8 cellular contexts compared by ENCODE assay signal in the genomic region with DNA sequence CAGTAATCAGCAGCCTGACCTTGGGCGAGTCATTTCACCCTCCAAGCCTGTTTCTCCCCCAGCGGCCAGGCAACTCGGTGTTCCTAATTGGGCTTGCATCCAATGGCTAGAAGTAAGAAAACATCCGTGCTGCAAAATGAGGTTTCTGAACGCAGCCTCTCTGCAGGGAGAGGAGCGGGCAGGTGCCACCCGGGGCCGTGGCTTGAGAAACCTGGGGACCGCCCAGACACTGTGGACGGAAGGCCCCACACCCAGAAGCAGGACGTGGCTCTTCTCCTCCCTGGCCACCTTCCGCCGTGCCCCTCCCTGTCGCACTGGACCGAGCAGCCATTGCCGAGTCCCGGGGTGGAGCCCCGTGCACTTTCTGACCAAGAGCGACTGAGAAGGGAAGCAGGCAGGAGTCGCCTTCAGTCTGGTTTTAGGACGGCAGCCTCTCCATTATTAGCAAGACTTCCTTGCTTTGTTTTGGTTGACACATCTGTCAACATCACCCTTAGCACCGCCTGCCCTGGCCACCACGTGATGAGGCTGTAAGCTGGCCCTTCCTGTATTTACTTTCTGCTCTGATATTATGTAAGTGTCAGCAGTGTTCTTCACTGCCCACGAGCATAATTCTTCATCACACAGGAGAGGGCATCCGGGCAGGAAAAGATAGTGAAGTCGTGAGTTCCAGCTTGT. TPM values are rescaled to one million over a fixed set of nuclear protein-coding genes. Genes with fewer than 3 reads are reported as not detected.
DNase-seq lines count a peak whose midpoint lies in the region; ATAC-seq and TF ChIP-seq lines count a peak whose summit lies in the region.

No MANE protein-coding gene starts in this region.

- POLR2A ChIA-PET in Caco-2 (lab: Charles Lee): interaction anchor here (0.6 to 0.9 kb wide), 5 partner anchors 10 to 276 kb away, joined by 3 to 5 read pairs (median 3); no protein-coding TSS in a partner anchor

- no peaks in the 10 kb centered on the region for H3K27me3 Mint-ChIP-seq in Caco-2 (ENCODE audit: insufficient read depth, unreplicated experiment)
- no peaks in the 10 kb centered on the region for H3K27me3 Mint-ChIP-seq in effector memory CD8-positive, alpha-beta T cell
- no peaks in the 10 kb centered on the region for H3K27me3 Mint-ChIP-seq in stimulated activated naive B cell treated with anti-CD40 and anti-IgM and Interleukin-4, amounts not matched to agents 10 μg/mL and 1 μg/mL and 100 μg/mL, for 72 hours

- no peaks in the 10 kb centered on the region for H3K27me3 ChIP-seq in Caco-2 (replicated peaks; ENCODE audit: control insufficient read depth, insufficient read depth, low read length)
- H3K27me3 ChIP-seq in lung (ENCODE audit: control insufficient read depth, insufficient read depth): no peaks in the 10 kb centered on the region

- H3K4me3 Mint-ChIP-seq in Caco-2 (ENCODE audit: unreplicated experiment): peak overlapping the region; percentile 100
- peak overlapping the region; percentile 99 to 100 for H3K4me3 Mint-ChIP-seq in effector memory CD8-positive, alpha-beta T cell
- H3K4me3 Mint-ChIP-seq in stimulated activated naive B cell treated with anti-CD40 and anti-IgM and Interleukin-4, amounts not matched to agents 10 μg/mL and 1 μg/mL and 100 μg/mL, for 72 hours: peak overlapping the region; percentile 99

- peaks cover 18% of the 10 kb centered on the region for H3K4me1 Mint-ChIP-seq in Caco-2 (ENCODE audit: low read depth, unreplicated experiment)
- peaks cover 27 to 43% of the 10 kb centered on the region in 2 donors for H3K4me1 Mint-ChIP-seq in effector memory CD8-positive, alpha-beta T cell (ENCODE audit: low read depth in 2 of 2)
- H3K4me1 Mint-ChIP-seq in stimulated activated naive B cell treated with anti-CD40 and anti-IgM and Interleukin-4, amounts not matched to agents 10 μg/mL and 1 μg/mL and 100 μg/mL, for 72 hours: peaks cover 33 to 71% of the 10 kb centered on the region in 2 donors

- TF ChIP-seq CTCF in Caco-2 (IDR thresholded peaks at IDR 0.05; ENCODE audit: insufficient read depth in 1 of 2, low read depth in 1 of 2, low read length in 1 of 2, severe bottlenecking in 1 of 2, unreplicated experiment in 1 of 2) (no peak), lung (IDR thresholded peaks at IDR 0.05; ENCODE audit: control extremely low read depth, extremely low read depth) (no peak)

- no TSS peak for BruUV-seq in Caco-2 (replicated peaks; lab: Mats Ljungman, UMichigan)

- H3K4me3 ChIP-seq in Caco-2 (ENCODE audit: low read depth, low read length) (peak overlapping the region; percentile 81), lung (peak overlapping the region; percentile 98)

- H3K4me1 ChIP-seq in Caco-2 (peaks cover 28% of the 10 kb centered on the region), lung (ENCODE audit: control insufficient read depth in 2 of 2, insufficient read depth in 2 of 2, low read length in 2 of 2) (peaks cover 0 to 2% of the 10 kb centered on the region in 2 donors)

- H3K36me3 ChIP-seq in Caco-2 (ENCODE audit: control insufficient read depth, insufficient read depth, low read length) (peaks cover 3% of the 10 kb centered on the region; the same call in 1 of the 2 replicates), lung (ENCODE audit: control insufficient read depth in 2 of 2, insufficient read depth in 2 of 2, low read length in 2 of 2) (peaks cover 7 to 10% of the 10 kb centered on the region in 2 donors)

- WGBS in lung, 2 donors: 0% methylated on average over 26 of the region's 26 CpGs

- H3K9me3 ChIP-seq in Caco-2: no peaks in the 10 kb centered on the region
- no peaks in the 10 kb centered on the region for H3K9me3 ChIP-seq in lung (ENCODE audit: control insufficient read depth in 2 of 2, insufficient read depth in 1 of 2, low read length in 1 of 2)

- ATAC-seq in effector memory CD8-positive, alpha-beta T cell (replicated peaks): peak; percentile 1
- ATAC-seq in lung (ENCODE audit: insufficient read depth, low FRiP score) (peak; percentile 64), HG03280 (IDR thresholded peaks at IDR 0.05; ENCODE audit: unreplicated experiment) (no peak)
- ATAC-seq in stimulated activated naive B cell treated with anti-CD40 and anti-IgM and Interleukin-4, amounts not matched to agents 10 μg/mL and 1 μg/mL and 100 μg/mL, for 72 hours (replicated peaks): no peak

- H3K27ac ChIP-seq in lung (ENCODE audit: low read depth in 1 of 2, low read length in 1 of 2): peak overlapping the region; percentile 99 to 100

- intact Hi-C loops in Caco-2 (cut with micrococcal nuclease; ENCODE audit: unreplicated experiment): loop anchor here (1.0 kb wide), 3 partner anchors 10 to 65 kb away; no protein-coding TSS in a partner anchor

- H3K36me3 Mint-ChIP-seq in Caco-2 (ENCODE audit: insufficient read depth, unreplicated experiment): peaks cover 71% of the 10 kb centered on the region
- peaks cover 67% of the 10 kb centered on the region for H3K36me3 Mint-ChIP-seq in effector memory CD8-positive, alpha-beta T cell (ENCODE audit: insufficient read depth)
- peaks cover 44 to 57% of the 10 kb centered on the region in 2 donors for H3K36me3 Mint-ChIP-seq in stimulated activated naive B cell treated with anti-CD40 and anti-IgM and Interleukin-4, amounts not matched to agents 10 μg/mL and 1 μg/mL and 100 μg/mL, for 72 hours

- CTCF ChIA-PET in Caco-2 (lab: Charles Lee): no interaction called here

- DNase-seq in Caco-2 (peak; percentile 80 to 81), H4 (ENCODE audit: low spot score) (peak; percentile 83), NCI-H226 (peak; percentile 75), lung (ENCODE audit: low spot score) (peak; percentile 86)
- DNase-seq in activated CD4-positive, alpha-beta T cell treated with anti-CD3 and anti-CD28 coated beads, Interleukin-2, amount 50 U/mL, for 1 hour: peak; percentile 20
- peak in 1 of 3 experiments; percentile 23 for DNase-seq in effector memory CD8-positive, alpha-beta T cell
- no peak for DNase-seq in stimulated activated naive B cell treated with anti-CD40 and anti-IgM and Interleukin-4, amounts not matched to agents 10 μg/mL and 1 μg/mL and 100 μg/mL, for 72 hours

- H3K27ac Mint-ChIP-seq in Caco-2 (ENCODE audit: unreplicated experiment): peak overlapping the region; percentile 99
- peak overlapping the region; percentile 99 to 100 for H3K27ac Mint-ChIP-seq in effector memory CD8-positive, alpha-beta T cell
- H3K27ac Mint-ChIP-seq in stimulated activated naive B cell treated with anti-CD40 and anti-IgM and Interleukin-4, amounts not matched to agents 10 μg/mL and 1 μg/mL and 100 μg/mL, for 72 hours: peak overlapping the region; percentile 100

- no peaks in the 10 kb centered on the region for H3K9me3 Mint-ChIP-seq in Caco-2 (ENCODE audit: unreplicated experiment)
- H3K9me3 Mint-ChIP-seq in effector memory CD8-positive, alpha-beta T cell: no peaks in the 10 kb centered on the region
- peaks cover 0 to 3% of the 10 kb centered on the region in 2 donors for H3K9me3 Mint-ChIP-seq in stimulated activated naive B cell treated with anti-CD40 and anti-IgM and Interleukin-4, amounts not matched to agents 10 μg/mL and 1 μg/mL and 100 μg/mL, for 72 hours

RNA-seq across cellular contexts. Expression of gene HERPUD1, which starts 0.8 kb away (rescaled TPM):
- total RNA-seq in Caco-2 (2022): 240 and 296 TPM in 2 replicates
- total RNA-seq in H4 (2014; rRNA removed; shearing (Covaris generic)): 70.1 and 86.3 TPM in 2 replicates
- total RNA-seq in lung: 100 to 1,000 TPM; 159 to 219 TPM
- polyA plus RNA-seq in lung: 100 to 1,000 TPM in 1 of 2 donors, 10 to 100 TPM in 1; 70.5 to 128 TPM

RNA-seq across cellular contexts. Expression of gene CETP, which starts 29.0 kb away (rescaled TPM):
- total RNA-seq in Caco-2 (2022): not detected in 2 replicates
- total RNA-seq in H4 (2014; rRNA removed; shearing (Covaris generic)): not detected in 2 replicates
- total RNA-seq in lung: 1 to 10 TPM in 1 of 2 donors, under 1 TPM in 1; 0.71 to 8.4 TPM
- polyA plus RNA-seq in lung: under 1 TPM; 0.72 to 0.94 TPM

RNA-seq across cellular contexts. Expression of gene NLRC5, which starts 56.6 kb away (rescaled TPM):
- total RNA-seq in Caco-2 (2022): 1.6 and 1.9 TPM in 2 replicates
- total RNA-seq in H4 (2014; rRNA removed; shearing (Covaris generic)): 6.6 and 8.4 TPM in 2 replicates
- total RNA-seq in lung: 10 to 100 TPM; 24.3 to 46.4 TPM
- 10 to 100 TPM; 23.9 to 37.9 TPM for polyA plus RNA-seq in lung

Comparison
In these comparisons a context has a peak if more than half of its experiments do, and no peak if none do; other contexts are left out.
1. ATAC-seq: peak in effector memory CD8-positive, alpha-beta T cell (single experiment) and lung (single experiment); none in stimulated activated naive B cell treated with anti-CD40 and anti-IgM and Interleukin-4, amounts not matched to agents 10 μg/mL and 1 μg/mL and 100 μg/mL, for 72 hours (0 of 2) and HG03280 (single experiment).
2. Peak in every context shown above with its lines, with median percentiles within 50 percentile points of each other: H3K27ac Mint-ChIP-seq and H3K4me3 Mint-ChIP-seq.